ENCODE assay signal across 12 cellular contexts in genomic region chr22:46106279-46107022, GRCh38. TPM values are rescaled to one million over a fixed set of nuclear protein-coding genes. Genes with fewer than 3 reads are reported as not detected.
DNase-seq lines count a peak whose midpoint lies in the region; ATAC-seq and TF ChIP-seq lines count a peak whose summit lies in the region.
"Had no signal": no experiment of that assay in that cellular context is flagged by ENCODE, and none has a peak within 500 bp of the region (broad histone marks: within the 10 kb centered on the region; RNA-seq: fewer than 3 reads in every experiment).

No MANE protein-coding gene starts in this region.

- H3K9me3 ChIP-seq in right cardiac atrium (ENCODE audit: control insufficient read depth, low read length) (no peaks in the 10 kb centered on the region), esophagus muscularis mucosa (no peaks in the 10 kb centered on the region), psoas muscle (no peaks in the 10 kb centered on the region)

- DNase-seq in right cardiac atrium: peak in 1 of 3 donors; percentile 61
- no peak for DNase-seq in Right ventricle myocardium inferior (ENCODE audit: missing footprints)
- no peak for DNase-seq in esophagus muscularis mucosa (ENCODE audit: extremely low spot score)
- DNase-seq in psoas muscle: no peak
- DNase-seq in Kasumi-1 (lab: John Stamatoyannopoulos, UW): no peak
- DNase-seq in RPMI8226: no peak
- no peak for DNase-seq in activated T-cell treated with anti-CD3 and anti-CD28 coated beads, Interleukin-2, amount 50 U/mL, for 1 hour
- DNase-seq: activated B cell treated with CpG ODN at 0.5 μM for 24 hours; activated effector memory CD4-positive, alpha-beta T cell treated with Interleukin-2 at 50 U/mL for 16 hours; naive thymus-derived CD4-positive, alpha-beta T cell; stimulated activated CD4-positive, alpha-beta T cell treated with anti-CD3 and anti-CD28 coated beads, Interleukin-2, amount 100 ng/mL, for 48 hours had no signal

- H3K27ac ChIP-seq in right cardiac atrium (ENCODE audit: low read length) (peak overlapping the region; percentile 54), esophagus muscularis mucosa (replicated peaks in 1 of 4) (peak overlapping the region; percentile 77 to 85 (median 81)), psoas muscle (peak overlapping the region; percentile 93)

- H3K36me3 ChIP-seq in esophagus muscularis mucosa (peaks cover 40 to 90% (median 74%) of the 10 kb centered on the region in 4 donors), psoas muscle (ENCODE audit: insufficient read depth in 1 of 2, low read depth in 1 of 2) (peaks cover 3 to 51% of the 10 kb centered on the region in 2 donors)

- H3K27me3 ChIP-seq in right cardiac atrium (ENCODE audit: control insufficient read depth, insufficient read depth) (no peaks in the 10 kb centered on the region), esophagus muscularis mucosa (no peaks in the 10 kb centered on the region), psoas muscle (ENCODE audit: insufficient read depth in 3 of 3, low read length in 2 of 3) (no peaks in the 10 kb centered on the region)

- TF ChIP-seq POLR2A in esophagus muscularis mucosa (IDR thresholded peaks at IDR 0.05; ENCODE audit: low read depth): no peak

- WGBS in right cardiac atrium: 48% methylated on average over 19 of the region's 19 CpGs
- 59% methylated on average over 9 of the region's 19 CpGs for WGBS in esophagus muscularis mucosa
- 24 to 52% (median 35%) methylated on average over 15 to 19 of the region's 19 CpGs for WGBS in psoas muscle, 3 donors

- TF ChIP-seq EP300 in esophagus muscularis mucosa (IDR thresholded peaks at IDR 0.05): no peak

- TF ChIP-seq CTCF in esophagus muscularis mucosa (IDR thresholded peaks at IDR 0.05): no peak
- no peak for TF ChIP-seq CTCF in psoas muscle (IDR thresholded peaks at IDR 0.05)

- H3K4me3 ChIP-seq in right cardiac atrium (ENCODE audit: low read length) (no peak overlapping the region), esophagus muscularis mucosa (no peak overlapping the region), psoas muscle (peak overlapping the region; percentile 19)

- intact Hi-C loops in right cardiac atrium (cut with DNase I): no loop called here
- intact Hi-C loops in Right ventricle myocardium inferior (cut with DNase I): loop anchor here (2.0 kb wide), 1 partner anchor 14 kb away; no protein-coding TSS in a partner anchor
- intact Hi-C loops in esophagus muscularis mucosa (cut with DNase I): no loop called here
- intact Hi-C loops in psoas muscle (cut with DNase I): loop anchor here in 1 of 2 donors (1.0 kb wide), 1 partner anchor 16 kb away; no protein-coding TSS in a partner anchor

- ATAC-seq in right cardiac atrium (no peak), Right ventricle myocardium inferior (no peak), psoas muscle (no peak), HG02973 (IDR thresholded peaks at IDR 0.05; ENCODE audit: unreplicated experiment) (no peak)
- ATAC-seq: naive thymus-derived CD4-positive, alpha-beta T cell had no signal

- H3K4me1 ChIP-seq in right cardiac atrium (ENCODE audit: control insufficient read depth, insufficient read depth, low read length) (peaks cover 31% of the 10 kb centered on the region), esophagus muscularis mucosa (peaks cover 95 to 100% (median 99%) of the 10 kb centered on the region in 4 donors), psoas muscle (peaks cover 97% of the 10 kb centered on the region)

RNA-seq across cellular contexts. Expression of gene PPARA, which starts 43.9 kb away (rescaled TPM):
- total RNA-seq in right cardiac atrium (10 to 100 TPM; 63.6 to 85.2 (median 72.7) TPM), Right ventricle myocardium inferior (70.5 TPM), esophagus muscularis mucosa (10 to 100 TPM; 17.0 to 50.9 (median 26.8) TPM), psoas muscle (10 to 100 TPM; 37.3 to 55.8 (median 46.2) TPM)
- polyA plus RNA-seq in right cardiac atrium (22.9 TPM), psoas muscle (10 to 100 TPM; 11.0 to 30.6 (median 12.1) TPM)
